Comparison of ENCODE assay signal across 8 cellular contexts in genomic region chr7:148262721-148263229, GRCh38.
DNase-seq lines count a peak whose midpoint lies in the region; ATAC-seq lines count a peak whose summit lies in the region.

No MANE protein-coding gene starts in this region.

- DNase-seq in NCI-H510A treated with DMSO at 0.1 percent for 48 hours (lab: John Stamatoyannopoulos, UW) (peak; percentile 11), NCI-H510A (lab: John Stamatoyannopoulos, UW) (no peak), NCI-H2029 treated with DMSO at 0.1 percent for 48 hours (lab: John Stamatoyannopoulos, UW) (peak; percentile 6), cerebellar cortex (ENCODE audit: low spot score) (peak; percentile 58), left kidney (ENCODE audit: low read depth, low spot score) (peak; percentile 85)
- peak; percentile 47 for DNase-seq in activated CD4-positive, alpha-beta T cell treated with anti-CD3 and anti-CD28 coated beads for 1 hour
- peak; percentile 70 for DNase-seq in stimulated activated CD4-positive, alpha-beta T cell treated with anti-CD3 and anti-CD28 coated beads, Interleukin-4, amount 100 ng/mL, for 24 hours

- peak; percentile 69 for ATAC-seq in HG02840 (IDR thresholded peaks at IDR 0.05; ENCODE audit: low FRiP score, unreplicated experiment)
